Comparison of ENCODE assay signal across 8 cellular contexts in the genomic region with DNA sequence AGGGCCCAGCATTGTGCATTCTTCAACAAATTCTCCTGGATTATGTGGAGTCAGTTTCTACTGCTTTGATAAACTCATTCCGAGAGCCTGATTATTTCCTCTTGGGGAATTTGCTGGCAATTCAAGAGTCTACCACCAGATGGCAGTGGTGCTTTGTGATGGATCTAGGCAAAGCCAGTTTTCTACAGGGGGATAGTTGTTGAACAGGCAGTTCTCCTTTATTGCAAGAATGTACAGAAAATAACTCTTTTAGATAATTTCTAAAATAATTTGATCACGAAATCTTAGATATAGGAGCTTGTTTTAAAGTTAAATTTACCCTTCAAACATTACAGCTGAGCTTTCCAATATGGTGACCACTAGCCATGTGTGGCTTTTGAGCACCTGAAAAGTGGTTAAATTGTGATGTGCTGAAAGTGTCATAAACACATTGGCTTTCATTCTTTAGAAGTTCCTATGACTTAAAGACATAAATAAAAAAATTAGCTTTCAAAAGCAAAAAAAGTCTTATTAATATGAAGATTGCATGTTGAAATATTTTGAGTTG.
A peak's percentile ranks its signal among the peaks of the same experiment; 100 is the strongest.
DNase-seq lines count a peak whose midpoint lies in the region; ATAC-seq lines count a peak whose summit lies in the region.

No MANE protein-coding gene starts in this region.

- peak; percentile 70 for DNase-seq in NCI-H446 (lab: John Stamatoyannopoulos, UW)
- DNase-seq in NCI-H446 treated with DMSO at 0.1 percent for 48 hours (lab: John Stamatoyannopoulos, UW): no peak
- DNase-seq in NAMALWA (ENCODE audit: low spot score): peak; percentile 88
- DNase-seq in SW 1271 (lab: John Stamatoyannopoulos, UW): peak; percentile 25 to 48
- DNase-seq in activated naive CD8-positive, alpha-beta T cell treated with anti-CD3 and anti-CD28 coated beads, Interleukin-2, amount 50 U/mL, for 24 hours: peak; percentile 78
- DNase-seq in iris pigment epithelial cell (ENCODE audit: low read depth): peak; percentile 74
- DNase-seq in stimulated activated CD4-positive, alpha-beta T cell treated with anti-CD3 and anti-CD28 coated beads, Interleukin-4, amount 100 ng/mL, for 1 hour: peak; percentile 57

- no peaks in the 10 kb centered on the region for H3K36me3 Mint-ChIP-seq in activated naive CD8-positive, alpha-beta T cell treated with anti-CD3 and anti-CD28 coated beads, Interleukin-2, amount 50 U/mL, for 24 hours (ENCODE audit: low read depth)

- no peaks in the 10 kb centered on the region for H3K9me3 Mint-ChIP-seq in activated naive CD8-positive, alpha-beta T cell treated with anti-CD3 and anti-CD28 coated beads, Interleukin-2, amount 50 U/mL, for 24 hours

- peaks cover 2% of the 10 kb centered on the region for H3K4me1 Mint-ChIP-seq in activated naive CD8-positive, alpha-beta T cell treated with anti-CD3 and anti-CD28 coated beads, Interleukin-2, amount 50 U/mL, for 24 hours

- no peak overlapping the region for H3K4me3 Mint-ChIP-seq in activated naive CD8-positive, alpha-beta T cell treated with anti-CD3 and anti-CD28 coated beads, Interleukin-2, amount 50 U/mL, for 24 hours

- no peaks in the 10 kb centered on the region for H3K27me3 Mint-ChIP-seq in activated naive CD8-positive, alpha-beta T cell treated with anti-CD3 and anti-CD28 coated beads, Interleukin-2, amount 50 U/mL, for 24 hours

- no peak overlapping the region for H3K27ac Mint-ChIP-seq in activated naive CD8-positive, alpha-beta T cell treated with anti-CD3 and anti-CD28 coated beads, Interleukin-2, amount 50 U/mL, for 24 hours

- no peak for ATAC-seq in activated naive CD8-positive, alpha-beta T cell treated with anti-CD3 and anti-CD28 coated beads, Interleukin-2, amount 50 U/mL, for 24 hours
- ATAC-seq in HG03025 (IDR thresholded peaks at IDR 0.05; ENCODE audit: low FRiP score, unreplicated experiment): no peak
